8 cellular contexts compared by ENCODE assay signal in genomic region chr19:56080669-56081401, GRCh38. TPM values are rescaled to one million over a fixed set of nuclear protein-coding genes. Genes with fewer than 3 reads are reported as not detected.
DNase-seq lines count a peak whose midpoint lies in the region; ATAC-seq and TF ChIP-seq lines count a peak whose summit lies in the region.

No MANE protein-coding gene starts in this region.

- no peaks in the 10 kb centered on the region for H3K36me3 ChIP-seq in ovary
- no peaks in the 10 kb centered on the region for H3K36me3 ChIP-seq in testis (ENCODE audit: low read depth, missing control alignments)

- no peaks in the 10 kb centered on the region for H3K27me3 ChIP-seq in ovary
- no peaks in the 10 kb centered on the region for H3K27me3 ChIP-seq in testis

- no peak for TF ChIP-seq EP300 in ovary (IDR thresholded peaks at IDR 0.05)

- peaks cover 13% of the 10 kb centered on the region for H3K9me3 Mint-ChIP-seq in glutamatergic neuron (ENCODE audit: unreplicated experiment)

- intact Hi-C loops in ovary (cut with DNase I) (loop anchor here in 2 of 4 donors (10.0 kb wide), 1 partner anchor 264 kb away; no protein-coding TSS in a partner anchor), testis (cut with DNase I; ENCODE audit: low total_unique reads) (no loop called here)

- DNase-seq in CD1c-positive myeloid dendritic cell (ENCODE audit: extremely low spot score) = peak; percentile 83
- DNase-seq in HuH-7 (ENCODE audit: low spot score) = peak; percentile 90
- DNase-seq in SHP77 (lab: John Stamatoyannopoulos, UW) = peak; percentile 39 to 65
- peak; percentile 76 for DNase-seq in activated naive CD4-positive, alpha-beta T cell treated with Interleukin-2 at 50 U/mL for 16 hours
- peak; percentile 87 for DNase-seq in glutamatergic neuron
- DNase-seq in ovary = peak; percentile 43 to 71 (median 66)
- DNase-seq in testis = peak; percentile 90

- peak overlapping the region; percentile 84 for H3K27ac Mint-ChIP-seq in glutamatergic neuron (ENCODE audit: unreplicated experiment)

- H3K27me3 Mint-ChIP-seq in glutamatergic neuron (ENCODE audit: unreplicated experiment) = peaks cover 2% of the 10 kb centered on the region

- H3K9me3 ChIP-seq in ovary (no peaks in the 10 kb centered on the region), testis (no peaks in the 10 kb centered on the region)

- no peak overlapping the region for H3K27ac ChIP-seq in ovary
- H3K27ac ChIP-seq in testis = no peak overlapping the region

- 3 to 5% (median 3%) methylated on average over 34 to 36 of the region's 36 CpGs for WGBS in ovary, 3 donors
- 17 to 36% methylated on average over 27 to 36 of the region's 36 CpGs for WGBS in testis, 2 donors

- ATAC-seq in GM19455 (IDR thresholded peaks at IDR 0.05; ENCODE audit: unreplicated experiment) = peak; percentile 65

- H3K4me3 ChIP-seq in ovary (no peak overlapping the region), testis (no peak overlapping the region)

- H3K4me3 Mint-ChIP-seq in glutamatergic neuron (ENCODE audit: unreplicated experiment) = peak overlapping the region; percentile 89

- no peak for TF ChIP-seq POLR2A in ovary (IDR thresholded peaks at IDR 0.05)
- TF ChIP-seq POLR2A in testis (IDR thresholded peaks at IDR 0.05) = no peak

- H3K4me1 ChIP-seq in ovary (ENCODE audit: insufficient read depth) (peaks cover 3% of the 10 kb centered on the region), testis (peaks cover 5% of the 10 kb centered on the region)

- H3K4me1 Mint-ChIP-seq in glutamatergic neuron (ENCODE audit: low read depth, unreplicated experiment) = peaks cover 13% of the 10 kb centered on the region

- TF ChIP-seq CTCF in glutamatergic neuron (IDR thresholded peaks at IDR 0.05; ENCODE audit: partially characterized antibody, unreplicated experiment) = peak; percentile 67
- TF ChIP-seq CTCF in ovary (IDR thresholded peaks at IDR 0.05) = no peak
- TF ChIP-seq CTCF in testis (IDR thresholded peaks at IDR 0.05) = peak; percentile 33 to 42 (median 37)

- no peaks in the 10 kb centered on the region for H3K36me3 Mint-ChIP-seq in glutamatergic neuron (ENCODE audit: unreplicated experiment)

RNA-seq across cellular contexts. Expression of gene ZNF787, which starts 40.3 kb away (rescaled TPM):
- total RNA-seq in glutamatergic neuron (ENCODE audit: unreplicated experiment) (59.7 TPM), ovary (10 to 100 TPM; 10.4 to 36.8 (median 27.5) TPM), testis (10 to 100 TPM; 35.7 to 41.4 TPM)
- polyA plus RNA-seq in ovary (10 to 100 TPM in 1 of 2 donors, 1 to 10 TPM in 1; 3.0 to 20.4 TPM), testis (ENCODE audit: insufficient read depth, low read depth, low replicate concordance) (22.3 TPM)

Comparison
In these comparisons a context has a peak if more than half of its experiments do, and no peak if none do; other contexts are left out.
1. CTCF ChIP-seq: peak in glutamatergic neuron (single experiment) and testis (3 of 3); none in ovary (0 of 3).
2. Peak in every context shown above with its lines, with median percentiles within 50 percentile points of each other: DNase-seq.